In the genomic region with DNA sequence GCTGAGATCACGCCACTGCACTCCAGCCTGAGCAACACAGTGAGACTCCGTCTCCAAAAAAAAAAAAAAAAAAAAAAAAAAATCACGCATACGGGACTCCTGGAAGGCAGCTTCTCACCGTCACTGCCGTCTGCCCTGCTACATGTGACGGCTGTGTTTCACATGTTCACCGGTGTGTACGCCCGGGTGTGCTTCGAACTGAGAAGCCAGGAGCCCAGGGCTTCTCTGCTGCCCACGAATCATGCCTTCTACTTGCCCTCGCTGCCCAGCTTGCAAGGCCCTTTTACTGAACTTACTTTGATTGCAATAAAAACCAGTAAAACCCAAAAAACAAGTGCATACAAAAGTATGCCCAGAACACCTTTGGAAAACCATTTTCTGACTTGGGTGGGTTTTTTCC, we compare ENCODE assay signal across 1 cellular context.
TF ChIP-seq lines count a peak whose summit lies in the region.

No MANE protein-coding gene starts in this region.

TF ChIP-seq in WTC11, 78 proteins besides CTCF, POLR2A, EP300 and RAD21 (continued from another document):
- no peak for TF ChIP-seq E2F1 (CRISPR knock-in tag; IDR thresholded peaks at IDR 0.05)
- TF ChIP-seq, protein P1, sequence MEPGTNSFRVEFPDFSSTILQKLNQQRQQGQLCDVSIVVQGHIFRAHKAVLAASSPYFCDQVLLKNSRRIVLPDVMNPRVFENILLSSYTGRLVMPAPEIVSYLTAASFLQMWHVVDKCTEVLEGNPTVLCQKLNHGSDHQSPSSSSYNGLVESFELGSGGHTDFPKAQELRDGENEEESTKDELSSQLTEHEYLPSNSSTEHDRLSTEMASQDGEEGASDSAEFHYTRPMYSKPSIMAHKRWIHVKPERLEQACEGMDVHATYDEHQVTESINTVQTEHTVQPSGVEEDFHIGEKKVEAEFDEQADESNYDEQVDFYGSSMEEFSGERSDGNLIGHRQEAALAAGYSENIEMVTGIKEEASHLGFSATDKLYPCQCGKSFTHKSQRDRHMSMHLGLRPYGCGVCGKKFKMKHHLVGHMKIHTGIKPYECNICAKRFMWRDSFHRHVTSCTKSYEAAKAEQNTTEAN (CRISPR knock-in tag; IDR thresholded peaks at IDR 0.05) = no peak
- no peak for TF ChIP-seq TEAD1 (CRISPR knock-in tag; IDR thresholded peaks at IDR 0.05)
